Comparison of ENCODE assay signal across 32 cellular contexts in the genomic region with DNA sequence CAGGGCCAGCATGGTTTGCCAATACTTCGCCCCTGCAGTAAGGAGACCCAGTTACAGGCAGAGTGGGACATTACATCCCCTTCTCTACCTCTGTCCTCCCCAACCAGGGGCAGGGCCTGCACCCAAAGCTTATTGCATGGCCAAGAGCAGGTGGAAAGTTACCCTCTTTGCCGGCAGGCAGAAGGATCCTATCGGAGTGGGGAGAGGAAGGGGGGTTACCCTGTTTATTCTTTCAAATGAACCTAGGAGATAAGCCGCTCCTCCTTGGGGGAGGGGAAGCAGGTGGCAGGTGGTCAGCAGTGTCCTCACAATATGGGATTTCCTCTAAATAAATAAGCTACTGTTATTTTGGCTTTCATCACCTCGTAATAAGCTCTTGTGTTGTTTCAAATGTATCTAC. TPM values are rescaled to one million over a fixed set of nuclear protein-coding genes. Genes with fewer than 3 reads are reported as not detected.
DNase-seq lines count a peak whose midpoint lies in the region; ATAC-seq, FAIRE-seq and TF ChIP-seq lines count a peak whose summit lies in the region.
"Had no signal": no experiment of that assay in that cellular context is flagged by ENCODE, and none has a peak within 500 bp of the region (broad histone marks: within the 10 kb centered on the region; RNA-seq: fewer than 3 reads in every experiment).

No MANE protein-coding gene starts in this region.

- no peak overlapping the region for H2AFZ ChIP-seq in mesenchymal stem cell (ENCODE audit: low read depth, low read length)

- no peak overlapping the region for H3K23ac ChIP-seq in mesenchymal stem cell (ENCODE audit: low read length in 2 of 2)

- intact Hi-C loops in Panc1 (cut with micrococcal nuclease; ENCODE audit: unreplicated experiment), result no loop called here

- H3K4me2 ChIP-seq in mesenchymal stem cell (ENCODE audit: low read length, poor library complexity, severe bottlenecking), result no peak overlapping the region
- H3K4me2 ChIP-seq: BLaER1 treated with 17β-estradiol and CSF1 and Interleukin-3, amounts not matched to agents 10 nM and 100 nM had no signal

- no peak for ATAC-seq in Panc1
- ATAC-seq: left lobe of liver had no signal

- H2BK12ac ChIP-seq in mesenchymal stem cell (ENCODE audit: low read length in 2 of 2), result peak overlapping the region in 1 of 2 experiments; percentile 43

- H3K4me1 ChIP-seq in HUES48 (ENCODE audit: control insufficient read depth, insufficient read depth, low read length), result peaks cover 69% of the 10 kb centered on the region
- H3K4me1 ChIP-seq in Panc1 (ENCODE audit: control insufficient read depth, insufficient read depth, low read length), result peaks cover 60% of the 10 kb centered on the region
- peaks cover 8% of the 10 kb centered on the region for H3K4me1 ChIP-seq in mesenchymal stem cell (ENCODE audit: control insufficient read depth, insufficient read depth, low read depth, low read length)
- H3K4me1 ChIP-seq: BLaER1 treated with 17β-estradiol and CSF1 and Interleukin-3, amounts not matched to agents 10 nM and 100 nM; breast epithelium had no signal

- peak overlapping the region; percentile 1 for H2BK120ac ChIP-seq in mesenchymal stem cell (ENCODE audit: low read depth, low read length)

- H2BK5ac ChIP-seq in mesenchymal stem cell (ENCODE audit: low read depth, low read length, poor library complexity, severe bottlenecking), result no peak overlapping the region

- CTCF ChIA-PET in Panc1 (lab: Charles Lee), result no interaction called here

- H2AK5ac ChIP-seq in mesenchymal stem cell (ENCODE audit: low read length, severe bottlenecking), result peak overlapping the region; percentile 23

- H3K4me3 ChIP-seq in HUES48 (ENCODE audit: low read depth, low read length), result no peak overlapping the region
- no peak overlapping the region for H3K4me3 ChIP-seq in Panc1 (ENCODE audit: low read depth in 2 of 2, low read length in 2 of 2)
- H3K4me3 ChIP-seq in mesenchymal stem cell (ENCODE audit: insufficient read depth in 1 of 2, low read depth in 1 of 2, low read length in 2 of 2), result no peak overlapping the region
- H3K4me3 ChIP-seq: BLaER1 treated with 17β-estradiol and CSF1 and Interleukin-3, amounts not matched to agents 10 nM and 100 nM; breast epithelium; HAP-1; ovary; skin epidermis; upper lobe of left lung had no signal

- no peaks in the 10 kb centered on the region for H3K9me3 ChIP-seq in HUES48 (ENCODE audit: control insufficient read depth, insufficient read depth, low read length)
- H3K9me3 ChIP-seq in Panc1 (ENCODE audit: control insufficient read depth, insufficient read depth, low read depth, low read length), result no peaks in the 10 kb centered on the region
- H3K9me3 ChIP-seq in mesenchymal stem cell (ENCODE audit: control insufficient read depth, low read length), result no peaks in the 10 kb centered on the region
- H3K9me3 ChIP-seq: BLaER1 treated with 17β-estradiol and CSF1 and Interleukin-3, amounts not matched to agents 10 nM and 100 nM; breast epithelium; Caco-2; HAP-1; ovary; upper lobe of left lung had no signal

- no peak overlapping the region for H2BK15ac ChIP-seq in mesenchymal stem cell (ENCODE audit: low read depth, poor library complexity, severe bottlenecking)

- H3K27me3 ChIP-seq in HUES48 (ENCODE audit: control insufficient read depth, insufficient read depth, low read length) (no peaks in the 10 kb centered on the region), Panc1 (ENCODE audit: control insufficient read depth, insufficient read depth, low read length) (no peaks in the 10 kb centered on the region), mesenchymal stem cell (ENCODE audit: control insufficient read depth in 1 of 2, insufficient read depth in 1 of 2, low read length in 2 of 2) (no peaks in the 10 kb centered on the region)
- H3K27me3 ChIP-seq: BLaER1 treated with 17β-estradiol and CSF1 and Interleukin-3, amounts not matched to agents 10 nM and 100 nM; breast epithelium; ovary; upper lobe of left lung had no signal

- no peaks in the 10 kb centered on the region for H3K36me3 ChIP-seq in HUES48 (ENCODE audit: control insufficient read depth, insufficient read depth, low read length)
- no peaks in the 10 kb centered on the region; the same call in 1 of the 2 replicates for H3K36me3 ChIP-seq in Panc1 (ENCODE audit: control insufficient read depth, insufficient read depth, low read length)
- no peaks in the 10 kb centered on the region for H3K36me3 ChIP-seq in mesenchymal stem cell (ENCODE audit: control insufficient read depth in 1 of 2, insufficient read depth in 2 of 2, low read depth in 1 of 2, low read length in 2 of 2)
- H3K36me3 ChIP-seq: breast epithelium, HAP-1, ovary, upper lobe of left lung had no signal

- H4K8ac ChIP-seq in mesenchymal stem cell (ENCODE audit: low read length), result peak overlapping the region; percentile 5

- no TSS peak for BruUV-seq in Panc1 (replicated peaks; lab: Mats Ljungman, UMichigan)

- POLR2A ChIA-PET in Panc1 (lab: Charles Lee), result no interaction called here

- H3K18ac ChIP-seq in mesenchymal stem cell (ENCODE audit: low read depth in 1 of 2, low read length in 2 of 2), result no peak overlapping the region

- H3K79me1 ChIP-seq in mesenchymal stem cell (replicated peaks; ENCODE audit: low read length, poor library complexity, severe bottlenecking), result peaks cover 22% of the 10 kb centered on the region

- no peak overlapping the region for H3K9ac ChIP-seq in HUES48 (ENCODE audit: low read depth, low read length)
- no peak overlapping the region for H3K9ac ChIP-seq in mesenchymal stem cell (ENCODE audit: low read length)
- H3K9ac ChIP-seq: BLaER1 treated with 17β-estradiol and CSF1 and Interleukin-3, amounts not matched to agents 10 nM and 100 nM had no signal

- H3K4ac ChIP-seq in mesenchymal stem cell (ENCODE audit: low read depth in 1 of 2, low read length in 2 of 2), result no peak overlapping the region

- TF ChIP-seq CTCF in Panc1 (IDR thresholded peaks at IDR 0.05), result no peak

- H3K27ac ChIP-seq in HUES48 (ENCODE audit: low read depth, low read length) (peak overlapping the region; percentile 24), Panc1 (ENCODE audit: low read length) (peak overlapping the region; percentile 51; the same call in 1 of the 2 replicates), mesenchymal stem cell (ENCODE audit: low read length, poor library complexity, severe bottlenecking) (no peak overlapping the region)
- H3K27ac ChIP-seq: BLaER1 treated with 17β-estradiol and CSF1 and Interleukin-3, amounts not matched to agents 10 nM and 100 nM; breast epithelium; ovary; skin epidermis; upper lobe of left lung had no signal

- 84% methylated on average over 4 of the region's 5 CpGs for WGBS in mesenchymal stem cell

- no peak overlapping the region for H3K14ac ChIP-seq in mesenchymal stem cell (ENCODE audit: low read length in 2 of 2)

- DNase-seq in NCI-H345 (lab: John Stamatoyannopoulos, UW) (peak; percentile 74), Panc1 (ENCODE audit: low read depth, low spot score) (no peak), mesenchymal stem cell (no peak), NCI-H1930 (lab: John Stamatoyannopoulos, UW) (no peak), KG1 (lab: John Stamatoyannopoulos, UW) (no peak), RCC 7860 (ENCODE audit: low spot score) (no peak), NK-92 (lab: John Stamatoyannopoulos, UW; ENCODE audit: unreplicated experiment) (no peak)
- DNase-seq: activated CD4-positive, alpha-beta T cell treated with anti-CD3 and anti-CD28 coated beads for 48 hours; activated CD8-positive, alpha-beta memory T cell treated with anti-CD3 and anti-CD28 coated beads for 24 hours; activated effector memory CD4-positive, alpha-beta T cell treated with anti-CD3 and anti-CD28 coated beads, Interleukin-2, amount 50 U/mL, for 16 hours; activated naive CD8-positive, alpha-beta T cell treated with anti-CD3 and anti-CD28 coated beads for 36 hours; activated T-cell treated with anti-CD3 and anti-CD28 coated beads for 4 hours; anterior cingulate cortex; Caco-2; DMS79; hippocampal formation; immature natural killer cell; NCI-H2029 treated with DMSO at 0.1 percent for 48 hours; NCI-H226; nephron progenitor cell; ovary; retina; SIG-M5; stimulated activated naive CD4-positive, alpha-beta T cell; upper lobe of left lung had no signal

- FAIRE-seq in RCC 7860 (lab: Jason Lieb, UNC), result no peak
- FAIRE-seq: G401.6 had no signal

- H4K91ac ChIP-seq in mesenchymal stem cell (ENCODE audit: low read length), result no peak overlapping the region

- in situ Hi-C loops in Panc1 (cut with HindIII; ENCODE audit: low pct_unique_long_range_greater_than_20kb, low sequenced_read_pairs), result no loop called here

RNA-seq across cellular contexts. Expression of a gene that starts 53.9 kb away (rescaled TPM):
- 282 TPM for total RNA-seq in Panc1 (2021; ENCODE audit: unreplicated experiment)
- polyA plus RNA-seq in Panc1 (2012; ENCODE audit: insufficient read length), result 189 TPM
- 377 TPM for polyA plus RNA-seq in mesenchymal stem cell (2013, experiment 1 of 2)
- polyA plus RNA-seq in mesenchymal stem cell (2013, experiment 2 of 2), result 383 TPM
